Comparison of ENCODE assay signal across 24 cellular contexts in the genomic region with DNA sequence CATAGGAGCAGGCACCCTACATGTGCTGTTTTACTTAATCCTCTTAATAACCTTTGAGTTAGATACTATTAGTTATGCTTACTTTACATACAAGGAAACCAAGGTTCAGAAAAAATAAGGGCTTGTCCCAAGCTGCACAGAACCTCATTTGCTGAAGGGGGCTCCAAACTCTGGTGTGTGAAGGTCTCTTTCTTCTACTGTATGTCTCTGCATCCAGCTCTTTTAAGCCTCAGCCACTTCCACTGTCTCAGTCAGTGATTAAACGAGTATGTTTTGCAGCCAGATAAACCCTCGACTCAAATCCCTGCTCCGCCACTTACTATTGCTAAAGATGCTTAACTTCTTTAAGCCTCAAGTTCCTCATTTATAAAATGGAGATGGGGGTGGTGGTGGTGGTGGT.
DNase-seq lines count a peak whose midpoint lies in the region; ATAC-seq and TF ChIP-seq lines count a peak whose summit lies in the region.
"Had no signal": no experiment of that assay in that cellular context is flagged by ENCODE, and none has a peak within 500 bp of the region (broad histone marks: within the 10 kb centered on the region; RNA-seq: fewer than 3 reads in every experiment).

No MANE protein-coding gene starts in this region.

- H2AFZ ChIP-seq in Loucy (ENCODE audit: low read length) = no peak overlapping the region

- POLR2A ChIA-PET in A673 (lab: Charles Lee; ENCODE audit: low non-redundant PET) = no interaction called here

- H4K8ac ChIP-seq in mesendoderm (ENCODE audit: low read depth, low read length) = no peak overlapping the region

- H3K4me2 ChIP-seq in Loucy (ENCODE audit: low read depth, low read length, poor library complexity, severe bottlenecking) = no peak overlapping the region
- no peak overlapping the region for H3K4me2 ChIP-seq in mesendoderm (ENCODE audit: low read length)
- H3K4me2 ChIP-seq: BLaER1 had no signal

- no peaks in the 10 kb centered on the region for H4K20me1 ChIP-seq in Loucy (ENCODE audit: insufficient read depth, low read length, poor library complexity, severe bottlenecking)
- H4K20me1 ChIP-seq: BLaER1 had no signal

- H3K4me1 ChIP-seq in A673 (ENCODE audit: insufficient read depth, low read length, poor library complexity, severe bottlenecking) = no peaks in the 10 kb centered on the region
- H3K4me1 ChIP-seq in Loucy (ENCODE audit: insufficient read depth, low read length, poor library complexity, severe bottlenecking) = no peaks in the 10 kb centered on the region
- no peaks in the 10 kb centered on the region for H3K4me1 ChIP-seq in mesendoderm (ENCODE audit: control insufficient read depth, low read depth, low read length)
- H3K4me1 ChIP-seq: BLaER1, SJSA1 had no signal

- H3K36me3 ChIP-seq in A673 (ENCODE audit: insufficient read depth, low read length, poor library complexity, severe bottlenecking) = no peaks in the 10 kb centered on the region
- no peaks in the 10 kb centered on the region for H3K36me3 ChIP-seq in Loucy (ENCODE audit: insufficient read depth, low read length)
- H3K36me3 ChIP-seq in mesendoderm (ENCODE audit: control insufficient read depth, insufficient read depth, low read length) = no peaks in the 10 kb centered on the region
- H3K36me3 ChIP-seq: BLaER1, SJSA1 had no signal

- H3K9me2 ChIP-seq in Loucy (replicated peaks; ENCODE audit: low read depth, low read length) = no peaks in the 10 kb centered on the region

- H2BK5ac ChIP-seq in mesendoderm (ENCODE audit: low read length) = no peak overlapping the region

- no peaks in the 10 kb centered on the region for H3K79me1 ChIP-seq in mesendoderm (ENCODE audit: low read length)

- H3K9me3 ChIP-seq in A673 (ENCODE audit: low read depth, low read length, poor library complexity, severe bottlenecking) (no peaks in the 10 kb centered on the region), Loucy (ENCODE audit: insufficient read depth, low read depth, low read length) (no peaks in the 10 kb centered on the region)
- H3K9me3 ChIP-seq: BLaER1, SJSA1 had no signal

- BruUV-seq in A673 (replicated peaks; lab: Mats Ljungman, UMichigan) = no TSS peak

- no peak overlapping the region for H3K9ac ChIP-seq in Loucy (ENCODE audit: low read depth, low read length, poor library complexity, severe bottlenecking)
- H3K9ac ChIP-seq in mesendoderm (ENCODE audit: low read length) = no peak overlapping the region
- H3K9ac ChIP-seq: BLaER1 had no signal

- H3K18ac ChIP-seq in mesendoderm (ENCODE audit: low read length) = no peak overlapping the region

- WGBS in mesendoderm (ENCODE audit: extremely low coverage, insufficient coverage, low lambda C conversion rate) = no CpG with 5 or more reads among the region's 3 CpGs

- H3K4me3 ChIP-seq in A673 (ENCODE audit: low read depth, low read length, poor library complexity, severe bottlenecking) (no peak overlapping the region), Loucy (ENCODE audit: low read length, poor library complexity, severe bottlenecking) (no peak overlapping the region), mesendoderm (ENCODE audit: low read length) (no peak overlapping the region)
- H3K4me3 ChIP-seq: BLaER1, GM12878, SJSA1 had no signal

- CTCF ChIA-PET in A673 (lab: Charles Lee) = no interaction called here

- no peak overlapping the region for H4K5ac ChIP-seq in mesendoderm (ENCODE audit: low read length)

- H3K27ac ChIP-seq in A673 (ENCODE audit: low read depth, low read length, poor library complexity, severe bottlenecking) (no peak overlapping the region), mesendoderm (ENCODE audit: low read depth, low read length) (no peak overlapping the region)
- H3K27ac ChIP-seq: BLaER1, SJSA1 had no signal

- no peak for ATAC-seq in HG02759 (IDR thresholded peaks at IDR 0.05; ENCODE audit: unreplicated experiment)
- ATAC-seq: GM12878, HCT116 had no signal

- no peak overlapping the region for H3K4ac ChIP-seq in mesendoderm (ENCODE audit: low read depth, low read length)

- no peak for TF ChIP-seq CTCF in A673 (conservative IDR thresholded peaks at IDR 0.05; ENCODE audit: low read depth, low read length)
- TF ChIP-seq CTCF in Loucy (conservative IDR thresholded peaks at IDR 0.05; ENCODE audit: low read length) = 0 out of 2 replicates have a peak, but pooled peaks have one; percentile 22

- H2AK5ac ChIP-seq in mesendoderm (ENCODE audit: low read length) = no peak overlapping the region

- intact Hi-C loops in A673 (cut with micrococcal nuclease; ENCODE audit: unreplicated experiment) = no loop called here

- DNase-seq in A673 (ENCODE audit: low spot score) = peak; percentile 2
- DNase-seq in NCI-H82 treated with DMSO at 0.1 percent for 48 hours (lab: John Stamatoyannopoulos, UW; ENCODE audit: unreplicated experiment) = peak; percentile 98
- peak; percentile 31 for DNase-seq in mesendoderm
- no peak for DNase-seq in kidney tubule cell (ENCODE audit: low spot score)
- no peak for DNase-seq in NCI-H2227 (lab: John Stamatoyannopoulos, UW; ENCODE audit: unreplicated experiment)
- no peak for DNase-seq in T-helper 1 cell
- DNase-seq: CD4-positive, CD25-positive, alpha-beta regulatory T cell; DMS 273 treated with DMSO at 0.1 percent for 48 hours; DMS79; EL; GDM1; NCI-H1105 treated with DMSO at 0.1 percent for 48 hours; NCI-H146; NCI-H1930; NCI-H446 treated with DMSO at 0.1 percent for 48 hours; NCI-H69; Right ventricle myocardium superior; RPMI8226 had no signal

- H3K23ac ChIP-seq in mesendoderm (ENCODE audit: low read length) = no peak overlapping the region

- no peak overlapping the region for H3K56ac ChIP-seq in mesendoderm (ENCODE audit: low read length)

- H3F3A ChIP-seq in Loucy (ENCODE audit: low read depth) = no peaks in the 10 kb centered on the region

- H3K27me3 ChIP-seq in A673 (replicated peaks; ENCODE audit: insufficient read depth, low read depth, low read length, poor library complexity) = no peaks in the 10 kb centered on the region
- no peaks in the 10 kb centered on the region for H3K27me3 ChIP-seq in Loucy (ENCODE audit: insufficient read depth, low read length, poor library complexity, severe bottlenecking)
- no peaks in the 10 kb centered on the region for H3K27me3 ChIP-seq in mesendoderm (ENCODE audit: insufficient read depth, low read length, poor library complexity)
- H3K27me3 ChIP-seq: BLaER1, SJSA1 had no signal

- H2BK15ac ChIP-seq in mesendoderm (replicated peaks; ENCODE audit: low read depth) = no peak overlapping the region

- H3K79me2 ChIP-seq in Loucy (ENCODE audit: insufficient read depth, low read length) (no peaks in the 10 kb centered on the region), mesendoderm (ENCODE audit: control insufficient read depth, insufficient read depth, low read length) (no peaks in the 10 kb centered on the region)

- no peak overlapping the region for H2BK120ac ChIP-seq in mesendoderm (ENCODE audit: low read depth, low read length)

Comparison
In these comparisons a context has a peak if more than half of its experiments do, and no peak if none do; other contexts are left out.
1. DNase-seq: peak in A673 (single experiment), NCI-H82 treated with DMSO at 0.1 percent for 48 hours (single experiment) and mesendoderm (single experiment); none in kidney tubule cell (single experiment), NCI-H2227 (single experiment) and T-helper 1 cell (0 of 5).